ENCODE assay signal across 23 cellular contexts in genomic region chrX:103954259-103954658, GRCh38. TPM values are rescaled to one million over a fixed set of nuclear protein-coding genes. Genes with fewer than 3 reads are reported as not detected.
DNase-seq lines count a peak whose midpoint lies in the region; ATAC-seq, FAIRE-seq and TF ChIP-seq lines count a peak whose summit lies in the region.
"Had no signal": no experiment of that assay in that cellular context is flagged by ENCODE, and none has a peak within 500 bp of the region (broad histone marks: within the 10 kb centered on the region; RNA-seq: fewer than 3 reads in every experiment).

No MANE protein-coding gene starts in this region.

- TF ChIP-seq EP300 in sigmoid colon (IDR thresholded peaks at IDR 0.05): no peak
- TF ChIP-seq EP300 in HepG2 (IDR thresholded peaks at IDR 0.05; ENCODE audit: low read depth in 2 of 2, low read length in 2 of 2): no peak
- TF ChIP-seq EP300 in HepG2 (CRISPR knock-in tag; IDR thresholded peaks at IDR 0.05; ENCODE audit: borderline replicate concordance): no peak

- no peak for FAIRE-seq in HepG2 (lab: Jason Lieb, UNC)
- FAIRE-seq: D721Med, G401.6, GM19239 had no signal

- ATAC-seq in HepG2: no peak
- ATAC-seq: A549; CD8-positive, alpha-beta T cell had no signal

- no peaks in the 10 kb centered on the region for H3K36me3 Mint-ChIP-seq in CD14-positive monocyte
- H3K36me3 Mint-ChIP-seq: CD8-positive, alpha-beta T cell had no signal

- no peak overlapping the region for H3K9ac ChIP-seq in HepG2 (ENCODE audit: insufficient read depth, low read depth, low read length)
- H3K9ac ChIP-seq: BLaER1 had no signal

- intact Hi-C loops in CD14-positive monocyte (cut with micrococcal nuclease): no loop called here
- intact Hi-C loops in sigmoid colon (cut with DNase I): no loop called here
- intact Hi-C loops in thyroid gland (cut with DNase I): no loop called here
- intact Hi-C loops in HepG2 (cut with micrococcal nuclease; ENCODE audit: unreplicated experiment): no loop called here

- H3K36me3 ChIP-seq in sigmoid colon: no peaks in the 10 kb centered on the region
- no peaks in the 10 kb centered on the region for H3K36me3 ChIP-seq in thyroid gland
- no peaks in the 10 kb centered on the region for H3K36me3 ChIP-seq in HepG2 (replicated peaks in 1 of 2; ENCODE audit: control insufficient read depth in 1 of 2, insufficient read depth in 2 of 2, low read length in 2 of 2)
- H3K36me3 ChIP-seq: BE2C, BLaER1 had no signal

- CTCF ChIA-PET in HepG2 (lab: Yijun Ruan, JAX; ENCODE audit: low intra/inter-chr PET ratio, low total read pairs): no interaction called here

- peaks cover 0 to 2% (median 0%) of the 10 kb centered on the region in 7 donors for H3K9me3 Mint-ChIP-seq in CD14-positive monocyte
- H3K9me3 Mint-ChIP-seq: CD4-positive, alpha-beta T cell; CD8-positive, alpha-beta T cell had no signal

- WGBS in sigmoid colon, 2 donors: 94 to 97% methylated on average over 6 of the region's 6 CpGs
- WGBS in thyroid gland, 2 donors: 80% methylated on average over 1 of the region's 6 CpGs; no CpG with 5 or more reads in 1 of the 2 donors
- 0% methylated on average over 1 of the region's 6 CpGs for WGBS in HepG2 (ENCODE audit: low lambda C conversion rate)

- H3K27me3 ChIP-seq in sigmoid colon (no peaks in the 10 kb centered on the region), thyroid gland (no peaks in the 10 kb centered on the region), HepG2 (ENCODE audit: control insufficient read depth in 1 of 2, insufficient read depth in 2 of 2, low read length in 2 of 2) (no peaks in the 10 kb centered on the region)
- H3K27me3 ChIP-seq: BE2C, BLaER1 had no signal

- H3K4me1 ChIP-seq in sigmoid colon (no peaks in the 10 kb centered on the region), thyroid gland (no peaks in the 10 kb centered on the region), HepG2 (ENCODE audit: insufficient read depth, low read length) (no peaks in the 10 kb centered on the region)
- H3K4me1 ChIP-seq: A549, BE2C, BLaER1, Caco-2 had no signal

- TF ChIP-seq RAD21 in HepG2 (CRISPR knock-in tag; IDR thresholded peaks at IDR 0.05): no peak

- H3K9me3 ChIP-seq in sigmoid colon (no peaks in the 10 kb centered on the region), thyroid gland (no peaks in the 10 kb centered on the region), HepG2 (ENCODE audit: low read length) (no peaks in the 10 kb centered on the region)
- H3K9me3 ChIP-seq: A549, BE2C, BLaER1, Caco-2 had no signal

- POLR2A ChIA-PET in HepG2 (lab: Yijun Ruan, JAX): no interaction called here

- H3K4me3 ChIP-seq in coronary artery: no peak overlapping the region
- no peak overlapping the region for H3K4me3 ChIP-seq in sigmoid colon
- H3K4me3 ChIP-seq in thyroid gland (replicated peaks in 1 of 3): no peak overlapping the region
- H3K4me3 ChIP-seq in HepG2 (replicated peaks in 1 of 3; ENCODE audit: insufficient read depth in 1 of 3, low read depth in 2 of 3, low read length in 3 of 3): no peak overlapping the region
- H3K4me3 ChIP-seq: A549, BLaER1 had no signal

- peak overlapping the region in 1 of 7 donors; percentile 35 for H3K27ac Mint-ChIP-seq in CD14-positive monocyte
- H3K27ac Mint-ChIP-seq: CD4-positive, alpha-beta T cell; CD8-positive, alpha-beta T cell had no signal

- no peaks in the 10 kb centered on the region for H3K79me2 ChIP-seq in HepG2 (ENCODE audit: insufficient read depth, low read length)

- no peak overlapping the region for H2AFZ ChIP-seq in HepG2 (ENCODE audit: low read length)

- no peaks in the 10 kb centered on the region for H4K20me1 ChIP-seq in HepG2 (ENCODE audit: insufficient read depth, low read length)
- H4K20me1 ChIP-seq: BLaER1 had no signal

- TF ChIP-seq POLR2A in sigmoid colon (IDR thresholded peaks at IDR 0.05) (no peak), thyroid gland (IDR thresholded peaks at IDR 0.05) (no peak), HepG2 (IDR thresholded peaks at IDR 0.05; ENCODE audit: insufficient read depth in 1 of 2, low read depth in 2 of 2, low read length in 2 of 2) (no peak)

- no peak overlapping the region for H3K27ac ChIP-seq in coronary artery
- H3K27ac ChIP-seq in sigmoid colon: no peak overlapping the region
- no peak overlapping the region for H3K27ac ChIP-seq in thyroid gland
- H3K27ac ChIP-seq in HepG2 (ENCODE audit: extremely low read length, insufficient read depth, low read length): no peak overlapping the region
- H3K27ac ChIP-seq: 22Rv1, A549, BLaER1 had no signal

- H3K4me3 Mint-ChIP-seq in CD14-positive monocyte: no peak overlapping the region
- H3K4me3 Mint-ChIP-seq: CD4-positive, alpha-beta T cell; CD8-positive, alpha-beta T cell had no signal

- in situ Hi-C loops in HepG2 (cut with HindIII; ENCODE audit: extremely low pct_ligation_motif_present, low pct_unique_long_range_greater_than_20kb): no loop called here

- DNase-seq in CD14-positive monocyte (ENCODE audit: low spot score) (peak; percentile 38), coronary artery (ENCODE audit: low spot score) (peak; percentile 56), islet precursor cell (peak; percentile 32), sigmoid colon (peak; percentile 53), NCI-H187 treated with DMSO at 0.1 percent for 48 hours (lab: John Stamatoyannopoulos, UW) (no peak), thyroid gland (no peak), HepG2 (ENCODE audit: low spot score) (no peak)
- DNase-seq: AML-193; BE2C; C1 segment of cervical spinal cord; Caco-2; Calu3; CD4-positive, alpha-beta T cell; CD8-positive, alpha-beta T cell; DMS79 treated with DMSO at 0.1 percent for 48 hours; GF-D8 had no signal

- peaks cover 1 to 3% (median 3%) of the 10 kb centered on the region in 3 donors for H3K27me3 Mint-ChIP-seq in CD14-positive monocyte (ENCODE audit: low read depth in 3 of 3)
- H3K27me3 Mint-ChIP-seq: CD4-positive, alpha-beta T cell had no signal

- no peak overlapping the region for H3K4me2 ChIP-seq in HepG2 (ENCODE audit: low read depth, low read length)
- H3K4me2 ChIP-seq: A549, BLaER1 had no signal

- no TSS peak for BruUV-seq in HepG2 (replicated peaks; lab: Mats Ljungman, UMichigan)

- H3K4me1 Mint-ChIP-seq in CD14-positive monocyte: no peaks in the 10 kb centered on the region

- no peak for TF ChIP-seq CTCF in CD14-positive monocyte (IDR thresholded peaks at IDR 0.05)
- TF ChIP-seq CTCF in coronary artery (IDR thresholded peaks at IDR 0.05): no peak
- no peak for TF ChIP-seq CTCF in sigmoid colon (IDR thresholded peaks at IDR 0.05)
- no peak for TF ChIP-seq CTCF in thyroid gland (IDR thresholded peaks at IDR 0.05)
- no peak for TF ChIP-seq CTCF in HepG2 (CRISPR knock-in tag; IDR thresholded peaks at IDR 0.05)

RNA-seq across cellular contexts. Expression of gene TMSB15B, which starts 8.2 kb away (rescaled TPM):
- 1 to 10 TPM; 2.0 to 2.2 TPM for polyA plus RNA-seq in CD14-positive monocyte
- 10 to 100 TPM in 1 of 4 donors, 1 to 10 TPM in 3; 1.1 to 10.5 (median 5.1) TPM for total RNA-seq in sigmoid colon
- 1 to 10 TPM; 2.5 to 7.2 (median 3.9) TPM for polyA plus RNA-seq in sigmoid colon
- total RNA-seq in thyroid gland: 1 to 10 TPM in 2 of 4 donors, under 1 TPM in 2; 0.34 to 8.1 (median 1.2) TPM
- total RNA-seq in HepG2 (2016; rRNA removed; fragmentation: Illumina TruSeq; extraction: Trizol): not detected in 2 replicates
- not detected in 2 replicates for total RNA-seq in HepG2 (2016; cell fraction: cytosol; rRNA removed; fragmentation: Illumina TruSeq; extraction: Trizol; ENCODE audit: low read depth)
- total RNA-seq in HepG2 (2016; cell fraction: insoluble cytoplasmic fraction; rRNA removed; fragmentation: Illumina TruSeq; extraction: Trizol): not detected in 2 replicates
- not detected in 2 replicates for total RNA-seq in HepG2 (2016; cell fraction: membrane; rRNA removed; fragmentation: Illumina TruSeq; extraction: Trizol)
- total RNA-seq in HepG2 (2016; cell fraction: nucleus; rRNA removed; fragmentation: Illumina TruSeq; extraction: Trizol): not detected in 2 replicates
- not detected in 2 replicates for polyA plus RNA-seq in HepG2 (2011; rRNA removed)
- not detected in 2 replicates for polyA plus RNA-seq in HepG2 (2011; cell fraction: cytosol; rRNA removed)
- polyA plus RNA-seq in HepG2 (2011; cell fraction: nucleus; rRNA removed): not detected in 2 replicates
- not detected in 2 replicates for polyA plus RNA-seq in HepG2 (2012)
- polyA plus RNA-seq in HepG2 (2016; cell fraction: cytosol; fragmentation: Illumina TruSeq; extraction: Trizol; ENCODE audit: low read depth): not detected in 2 replicates
- polyA plus RNA-seq in HepG2 (2016; cell fraction: insoluble cytoplasmic fraction; fragmentation: Illumina TruSeq; extraction: Trizol; ENCODE audit: low read depth): not detected in 2 replicates
- polyA plus RNA-seq in HepG2 (2016; cell fraction: membrane; fragmentation: Illumina TruSeq; extraction: Trizol; ENCODE audit: low read depth): not detected in 2 replicates
- not detected in 2 replicates for polyA plus RNA-seq in HepG2 (2016; cell fraction: nucleus; fragmentation: Illumina TruSeq; extraction: Trizol; ENCODE audit: insufficient read depth, low read depth)
- not detected in 2 replicates for polyA minus RNA-seq in HepG2 (2011; rRNA and poly(A)+ RNA removed; ENCODE audit: low replicate concordance)
- polyA minus RNA-seq in HepG2 (2011; cell fraction: cytosol; rRNA and poly(A)+ RNA removed): not detected in 2 replicates
- polyA minus RNA-seq in HepG2 (2011; cell fraction: nucleus; rRNA and poly(A)+ RNA removed): not detected in 2 replicates

RNA-seq across cellular contexts. Expression of gene H2BW1, which starts 59.2 kb away (rescaled TPM):
- polyA plus RNA-seq in CD14-positive monocyte (not detected), sigmoid colon (not detected), HepG2 (2011; rRNA removed) (not detected in 2 replicates)
- total RNA-seq in sigmoid colon (not detected), thyroid gland (not detected), HepG2 (2016; rRNA removed; fragmentation: Illumina TruSeq; extraction: Trizol) (not detected in 2 replicates)
- total RNA-seq in HepG2 (2016; cell fraction: cytosol; rRNA removed; fragmentation: Illumina TruSeq; extraction: Trizol; ENCODE audit: low read depth): not detected in 2 replicates
- total RNA-seq in HepG2 (2016; cell fraction: insoluble cytoplasmic fraction; rRNA removed; fragmentation: Illumina TruSeq; extraction: Trizol): not detected in 2 replicates
- not detected in 2 replicates for total RNA-seq in HepG2 (2016; cell fraction: membrane; rRNA removed; fragmentation: Illumina TruSeq; extraction: Trizol)
- total RNA-seq in HepG2 (2016; cell fraction: nucleus; rRNA removed; fragmentation: Illumina TruSeq; extraction: Trizol): not detected in 2 replicates
- polyA plus RNA-seq in HepG2 (2011; cell fraction: cytosol; rRNA removed): not detected in 2 replicates
- not detected in 2 replicates for polyA plus RNA-seq in HepG2 (2011; cell fraction: nucleus; rRNA removed)
- not detected in 2 replicates for polyA plus RNA-seq in HepG2 (2012)
- polyA plus RNA-seq in HepG2 (2016; cell fraction: cytosol; fragmentation: Illumina TruSeq; extraction: Trizol; ENCODE audit: low read depth): not detected in 2 replicates
- not detected in 2 replicates for polyA plus RNA-seq in HepG2 (2016; cell fraction: insoluble cytoplasmic fraction; fragmentation: Illumina TruSeq; extraction: Trizol; ENCODE audit: low read depth)
- not detected in 2 replicates for polyA plus RNA-seq in HepG2 (2016; cell fraction: membrane; fragmentation: Illumina TruSeq; extraction: Trizol; ENCODE audit: low read depth)
- polyA plus RNA-seq in HepG2 (2016; cell fraction: nucleus; fragmentation: Illumina TruSeq; extraction: Trizol; ENCODE audit: insufficient read depth, low read depth): not detected in 2 replicates
- not detected in 2 replicates for polyA minus RNA-seq in HepG2 (2011; rRNA and poly(A)+ RNA removed; ENCODE audit: low replicate concordance)
- polyA minus RNA-seq in HepG2 (2011; cell fraction: cytosol; rRNA and poly(A)+ RNA removed): not detected in 2 replicates
- not detected in 2 replicates for polyA minus RNA-seq in HepG2 (2011; cell fraction: nucleus; rRNA and poly(A)+ RNA removed)
- total RNA-seq: A172; Caco-2; Calu3; CD4-positive, alpha-beta T cell; CD8-positive, alpha-beta T cell had no signal
- polyA plus RNA-seq: A549 had no signal

Comparison
In these comparisons a context has a peak if more than half of its experiments do, and no peak if none do; other contexts are left out.
1. DNase-seq: peak in CD14-positive monocyte (single experiment), coronary artery (single experiment), islet precursor cell (single experiment) and sigmoid colon (single experiment); none in NCI-H187 treated with DMSO at 0.1 percent for 48 hours (single experiment), thyroid gland (0 of 2) and HepG2 (single experiment).